1 cellular context compared by ENCODE assay signal in the genomic region with DNA sequence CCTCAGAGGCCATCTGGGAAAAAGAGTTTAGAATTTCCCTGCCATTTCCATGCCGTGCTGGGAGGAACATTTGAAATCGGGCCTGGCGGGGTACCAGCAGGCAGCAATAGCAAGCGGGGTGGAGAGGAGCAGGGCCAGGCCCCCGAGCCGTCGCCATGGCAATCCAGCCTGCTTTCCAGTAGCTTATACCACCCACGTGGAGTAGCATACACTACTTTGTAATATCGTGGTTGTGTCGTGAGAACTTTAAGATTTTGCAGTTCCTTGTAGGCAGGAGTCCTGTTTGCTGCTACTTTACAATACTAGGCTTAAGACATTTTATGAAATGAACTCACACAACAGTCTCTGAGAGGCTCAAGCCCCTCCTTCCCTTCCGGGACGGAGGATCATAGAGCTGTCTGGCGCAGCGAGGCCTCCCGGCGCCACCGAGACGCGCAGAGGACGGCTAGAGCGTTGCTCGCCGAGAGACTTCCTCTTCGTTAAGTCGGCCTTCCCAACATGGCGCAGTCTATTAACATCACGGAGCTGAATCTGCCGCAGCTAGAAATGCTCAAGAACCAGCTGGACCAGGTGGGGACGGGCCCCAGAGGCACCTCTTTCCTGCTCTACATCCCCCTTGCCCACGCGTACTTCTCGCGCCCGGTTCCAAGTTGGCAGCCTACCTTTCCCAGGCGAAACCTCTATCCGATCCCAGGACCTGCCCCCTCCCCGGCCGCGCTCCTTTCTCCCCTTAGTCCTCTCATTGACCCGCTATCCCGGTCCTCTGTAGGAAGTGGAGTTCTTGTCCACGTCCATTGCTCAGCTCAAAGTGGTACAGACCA.
TF ChIP-seq lines count a peak whose summit lies in the region.

A gene (plus strand): TSS at position 473 of the 821 bp plus-strand sequence. CDS start 26 bp downstream, at position 499.

TF ChIP-seq in HepG2, 621 proteins besides CTCF, POLR2A, EP300 and RAD21 (continued from another document and continues in another):
- TF ChIP-seq SSRP1 (CRISPR knock-in tag; IDR thresholded peaks at IDR 0.05) = no peak
- TF ChIP-seq ISL2 (CRISPR knock-in tag; IDR thresholded peaks at IDR 0.05) = peak; percentile 59; the same call in 1 of the 2 replicates
- TF ChIP-seq HOXA5 (CRISPR knock-in tag; IDR thresholded peaks at IDR 0.05) = no peak; the same call in 1 of the 2 replicates
- TF ChIP-seq SCMH1 (CRISPR knock-in tag; IDR thresholded peaks at IDR 0.05; ENCODE audit: borderline replicate concordance) = no peak
- 0 out of 2 replicates have a peak, but pooled peaks have one; percentile 63 for TF ChIP-seq ZIK1 (CRISPR knock-in tag; IDR thresholded peaks at IDR 0.05; ENCODE audit: borderline replicate concordance, low read depth)
- TF ChIP-seq ZNF121 (CRISPR knock-in tag; IDR thresholded peaks at IDR 0.05) = no peak
- TF ChIP-seq CBX5 (CRISPR knock-in tag; IDR thresholded peaks at IDR 0.05; ENCODE audit: borderline replicate concordance) = peak; percentile 41; the same call in 1 of the 2 replicates
- no peak for TF ChIP-seq HNRNPK (IDR thresholded peaks at IDR 0.05; ENCODE audit: low read depth, low read length, poor library complexity, severe bottlenecking)
- TF ChIP-seq, protein P1, sequence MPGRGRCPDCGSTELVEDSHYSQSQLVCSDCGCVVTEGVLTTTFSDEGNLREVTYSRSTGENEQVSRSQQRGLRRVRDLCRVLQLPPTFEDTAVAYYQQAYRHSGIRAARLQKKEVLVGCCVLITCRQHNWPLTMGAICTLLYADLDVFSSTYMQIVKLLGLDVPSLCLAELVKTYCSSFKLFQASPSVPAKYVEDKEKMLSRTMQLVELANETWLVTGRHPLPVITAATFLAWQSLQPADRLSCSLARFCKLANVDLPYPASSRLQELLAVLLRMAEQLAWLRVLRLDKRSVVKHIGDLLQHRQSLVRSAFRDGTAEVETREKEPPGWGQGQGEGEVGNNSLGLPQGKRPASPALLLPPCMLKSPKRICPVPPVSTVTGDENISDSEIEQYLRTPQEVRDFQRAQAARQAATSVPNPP (CRISPR knock-in tag; IDR thresholded peaks at IDR 0.05) = no peak
- no peak for TF ChIP-seq SNRNP70 (IDR thresholded peaks at IDR 0.05; ENCODE audit: low read depth, low read length)
- TF ChIP-seq ARNT2 (CRISPR knock-in tag; IDR thresholded peaks at IDR 0.05; ENCODE audit: low read depth) = peak; percentile 48
- no peak; the same call in 1 of the 2 replicates for TF ChIP-seq ZNF563 (CRISPR knock-in tag; IDR thresholded peaks at IDR 0.05)
- TF ChIP-seq ELF1 (CRISPR knock-in tag; IDR thresholded peaks at IDR 0.05) = peak; percentile 95
- no peak for TF ChIP-seq ELF4 (CRISPR knock-in tag; IDR thresholded peaks at IDR 0.05; ENCODE audit: borderline replicate concordance)
- TF ChIP-seq, protein P2, sequence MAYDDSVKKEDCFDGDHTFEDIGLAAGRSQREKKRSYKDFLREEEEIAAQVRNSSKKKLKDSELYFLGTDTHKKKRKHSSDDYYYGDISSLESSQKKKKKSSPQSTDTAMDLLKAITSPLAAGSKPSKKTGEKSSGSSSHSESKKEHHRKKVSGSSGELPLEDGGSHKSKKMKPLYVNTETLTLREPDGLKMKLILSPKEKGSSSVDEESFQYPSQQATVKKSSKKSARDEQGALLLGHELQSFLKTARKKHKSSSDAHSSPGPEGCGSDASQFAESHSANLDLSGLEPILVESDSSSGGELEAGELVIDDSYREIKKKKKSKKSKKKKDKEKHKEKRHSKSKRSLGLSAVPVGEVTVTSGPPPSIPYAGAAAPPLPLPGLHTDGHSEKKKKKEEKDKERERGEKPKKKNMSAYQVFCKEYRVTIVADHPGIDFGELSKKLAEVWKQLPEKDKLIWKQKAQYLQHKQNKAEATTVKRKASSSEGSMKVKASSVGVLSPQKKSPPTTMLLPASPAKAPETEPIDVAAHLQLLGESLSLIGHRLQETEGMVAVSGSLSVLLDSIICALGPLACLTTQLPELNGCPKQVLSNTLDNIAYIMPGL (CRISPR knock-in tag; IDR thresholded peaks at IDR 0.05; ENCODE audit: borderline replicate concordance in 1 of 2, low read depth in 1 of 2) = peak; percentile 55 to 93
- TF ChIP-seq, protein P3, sequence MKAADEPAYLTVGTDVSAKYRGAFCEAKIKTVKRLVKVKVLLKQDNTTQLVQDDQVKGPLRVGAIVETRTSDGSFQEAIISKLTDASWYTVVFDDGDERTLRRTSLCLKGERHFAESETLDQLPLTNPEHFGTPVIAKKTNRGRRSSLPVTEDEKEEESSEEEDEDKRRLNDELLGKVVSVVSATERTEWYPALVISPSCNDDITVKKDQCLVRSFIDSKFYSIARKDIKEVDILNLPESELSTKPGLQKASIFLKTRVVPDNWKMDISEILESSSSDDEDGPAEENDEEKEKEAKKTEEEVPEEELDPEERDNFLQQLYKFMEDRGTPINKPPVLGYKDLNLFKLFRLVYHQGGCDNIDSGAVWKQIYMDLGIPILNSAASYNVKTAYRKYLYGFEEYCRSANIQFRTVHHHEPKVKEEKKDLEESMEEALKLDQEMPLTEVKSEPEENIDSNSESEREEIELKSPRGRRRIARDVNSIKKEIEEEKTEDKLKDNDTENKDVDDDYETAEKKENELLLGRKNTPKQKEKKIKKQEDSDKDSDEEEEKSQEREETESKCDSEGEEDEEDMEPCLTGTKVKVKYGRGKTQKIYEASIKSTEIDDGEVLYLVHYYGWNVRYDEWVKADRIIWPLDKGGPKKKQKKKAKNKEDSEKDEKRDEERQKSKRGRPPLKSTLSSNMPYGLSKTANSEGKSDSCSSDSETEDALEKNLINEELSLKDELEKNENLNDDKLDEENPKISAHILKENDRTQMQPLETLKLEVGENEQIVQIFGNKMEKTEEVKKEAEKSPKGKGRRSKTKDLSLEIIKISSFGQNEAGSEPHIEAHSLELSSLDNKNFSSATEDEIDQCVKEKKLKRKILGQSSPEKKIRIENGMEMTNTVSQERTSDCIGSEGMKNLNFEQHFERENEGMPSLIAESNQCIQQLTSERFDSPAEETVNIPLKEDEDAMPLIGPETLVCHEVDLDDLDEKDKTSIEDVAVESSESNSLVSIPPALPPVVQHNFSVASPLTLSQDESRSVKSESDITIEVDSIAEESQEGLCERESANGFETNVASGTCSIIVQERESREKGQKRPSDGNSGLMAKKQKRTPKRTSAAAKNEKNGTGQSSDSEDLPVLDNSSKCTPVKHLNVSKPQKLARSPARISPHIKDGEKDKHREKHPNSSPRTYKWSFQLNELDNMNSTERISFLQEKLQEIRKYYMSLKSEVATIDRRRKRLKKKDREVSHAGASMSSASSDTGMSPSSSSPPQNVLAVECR (CRISPR knock-in tag; IDR thresholded peaks at IDR 0.05; ENCODE audit: borderline replicate concordance) = peak; percentile 95
- no peak for TF ChIP-seq ZNF354B (CRISPR knock-in tag; IDR thresholded peaks at IDR 0.05)
- TF ChIP-seq GATAD1 (CRISPR knock-in tag; IDR thresholded peaks at IDR 0.05) = peak; percentile 96
- TF ChIP-seq CBX2 (IDR thresholded peaks at IDR 0.05; ENCODE audit: low read depth, low read length) = no peak
- TF ChIP-seq CBX2 (CRISPR knock-in tag; IDR thresholded peaks at IDR 0.05; ENCODE audit: low read depth) = no peak
- no peak for TF ChIP-seq NR2F6 (IDR thresholded peaks at IDR 0.05)
- TF ChIP-seq NR2F6 (CRISPR knock-in tag; IDR thresholded peaks at IDR 0.05) = peak; percentile 35; the same call in 1 of the 2 replicates
- TF ChIP-seq ZNF234 (CRISPR knock-in tag; conservative IDR thresholded peaks at IDR 0.05) = no peak
- TF ChIP-seq ZNF607 (CRISPR knock-in tag; IDR thresholded peaks at IDR 0.05; ENCODE audit: borderline replicate concordance) = peak; percentile 49; the same call in 1 of the 2 replicates
- peak; percentile 40; the same call in 1 of the 2 replicates for TF ChIP-seq TMF1 (CRISPR knock-in tag; IDR thresholded peaks at IDR 0.05; ENCODE audit: low read depth)
- TF ChIP-seq KDM3A (CRISPR knock-in tag; IDR thresholded peaks at IDR 0.05; ENCODE audit: low read depth) = 0 out of 2 replicates have a peak, but pooled peaks have one; percentile 56
- TF ChIP-seq, protein P4, sequence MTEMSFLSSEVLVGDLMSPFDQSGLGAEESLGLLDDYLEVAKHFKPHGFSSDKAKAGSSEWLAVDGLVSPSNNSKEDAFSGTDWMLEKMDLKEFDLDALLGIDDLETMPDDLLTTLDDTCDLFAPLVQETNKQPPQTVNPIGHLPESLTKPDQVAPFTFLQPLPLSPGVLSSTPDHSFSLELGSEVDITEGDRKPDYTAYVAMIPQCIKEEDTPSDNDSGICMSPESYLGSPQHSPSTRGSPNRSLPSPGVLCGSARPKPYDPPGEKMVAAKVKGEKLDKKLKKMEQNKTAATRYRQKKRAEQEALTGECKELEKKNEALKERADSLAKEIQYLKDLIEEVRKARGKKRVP (CRISPR knock-in tag; IDR thresholded peaks at IDR 0.05) = no peak
- peak; percentile 78; the same call in 1 of the 2 replicates for TF ChIP-seq NFKB2 (CRISPR knock-in tag; IDR thresholded peaks at IDR 0.05; ENCODE audit: borderline replicate concordance)
- TF ChIP-seq ARNTL (CRISPR knock-in tag; IDR thresholded peaks at IDR 0.05) = no peak
- no peak for TF ChIP-seq FOXP1 (IDR thresholded peaks at IDR 0.05)
- TF ChIP-seq FOXP1 (CRISPR knock-in tag; IDR thresholded peaks at IDR 0.05) = peak; percentile 16; the same call in 1 of the 2 replicates
- peak; percentile 37 for TF ChIP-seq MAF1 (CRISPR knock-in tag; IDR thresholded peaks at IDR 0.05; ENCODE audit: borderline replicate concordance)
- TF ChIP-seq HDAC1 (CRISPR knock-in tag; IDR thresholded peaks at IDR 0.05) = peak; percentile 91
- TF ChIP-seq PHF5A (CRISPR knock-in tag; IDR thresholded peaks at IDR 0.05; ENCODE audit: low read depth, unreplicated experiment) = peak; percentile 37
- TF ChIP-seq HDAC2 (CRISPR knock-in tag; IDR thresholded peaks at IDR 0.05) = peak; percentile 76
- no peak for TF ChIP-seq NBN (conservative IDR thresholded peaks at IDR 0.05)
- peak; percentile 93 for TF ChIP-seq YEATS2 (CRISPR knock-in tag; IDR thresholded peaks at IDR 0.05; ENCODE audit: borderline replicate concordance)
- peak; percentile 64; the same call in 1 of the 2 replicates for TF ChIP-seq SIN3B (IDR thresholded peaks at IDR 0.05; ENCODE audit: low read length)
- TF ChIP-seq NKX3-1 (CRISPR knock-in tag; IDR thresholded peaks at IDR 0.05) = peak; percentile 28; the same call in 1 of the 2 replicates
- no peak for TF ChIP-seq ZNF776 (CRISPR knock-in tag; IDR thresholded peaks at IDR 0.05)
- no peak for TF ChIP-seq PCBP2 (optimal IDR thresholded peaks at IDR 0.05; ENCODE audit: low read depth, low read length, poor library complexity, severe bottlenecking)
- TF ChIP-seq AGO1 (IDR thresholded peaks at IDR 0.05; ENCODE audit: low read depth, low read length, poor library complexity, severe bottlenecking) = no peak
- TF ChIP-seq YEATS4 (CRISPR knock-in tag; IDR thresholded peaks at IDR 0.05; ENCODE audit: borderline replicate concordance) = peak; percentile 94
- peak; percentile 96 for TF ChIP-seq RBAK (CRISPR knock-in tag; IDR thresholded peaks at IDR 0.05)
- peak; percentile 60 for TF ChIP-seq HNRNPLL (IDR thresholded peaks at IDR 0.05; ENCODE audit: low read depth, low read length, poor library complexity, severe bottlenecking)
- TF ChIP-seq, protein P5, sequence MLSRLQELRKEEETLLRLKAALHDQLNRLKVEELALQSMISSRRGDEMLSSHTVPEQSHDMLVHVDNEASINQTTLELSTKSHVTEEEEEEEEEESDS (CRISPR knock-in tag; IDR thresholded peaks at IDR 0.05; ENCODE audit: borderline replicate concordance) = no peak; the same call in 1 of the 2 replicates
- TF ChIP-seq SIX4 (CRISPR knock-in tag; IDR thresholded peaks at IDR 0.05) = peak; percentile 29; the same call in 1 of the 2 replicates
- peak; percentile 35; the same call in 1 of the 2 replicates for TF ChIP-seq BRCA1 (CRISPR knock-in tag; IDR thresholded peaks at IDR 0.05)
- peak; percentile 88 for TF ChIP-seq HOXA3 (CRISPR knock-in tag; IDR thresholded peaks at IDR 0.05)
- TF ChIP-seq ZNF790 (CRISPR knock-in tag; IDR thresholded peaks at IDR 0.05; ENCODE audit: borderline replicate concordance) = peak; percentile 62; the same call in 1 of the 2 replicates
- TF ChIP-seq, protein P6, sequence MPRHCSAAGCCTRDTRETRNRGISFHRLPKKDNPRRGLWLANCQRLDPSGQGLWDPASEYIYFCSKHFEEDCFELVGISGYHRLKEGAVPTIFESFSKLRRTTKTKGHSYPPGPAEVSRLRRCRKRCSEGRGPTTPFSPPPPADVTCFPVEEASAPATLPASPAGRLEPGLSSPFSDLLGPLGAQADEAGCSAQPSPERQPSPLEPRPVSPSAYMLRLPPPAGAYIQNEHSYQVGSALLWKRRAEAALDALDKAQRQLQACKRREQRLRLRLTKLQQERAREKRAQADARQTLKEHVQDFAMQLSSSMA (CRISPR knock-in tag; IDR thresholded peaks at IDR 0.05) = peak; percentile 90; the same call in 1 of the 2 replicates
- TF ChIP-seq ZNF430 (CRISPR knock-in tag; IDR thresholded peaks at IDR 0.05) = peak; percentile 58; the same call in 1 of the 2 replicates
- TF ChIP-seq MYC (CRISPR knock-in tag; IDR thresholded peaks at IDR 0.05; ENCODE audit: borderline replicate concordance) = peak; percentile 72; the same call in 1 of the 2 replicates
- TF ChIP-seq, protein P7, sequence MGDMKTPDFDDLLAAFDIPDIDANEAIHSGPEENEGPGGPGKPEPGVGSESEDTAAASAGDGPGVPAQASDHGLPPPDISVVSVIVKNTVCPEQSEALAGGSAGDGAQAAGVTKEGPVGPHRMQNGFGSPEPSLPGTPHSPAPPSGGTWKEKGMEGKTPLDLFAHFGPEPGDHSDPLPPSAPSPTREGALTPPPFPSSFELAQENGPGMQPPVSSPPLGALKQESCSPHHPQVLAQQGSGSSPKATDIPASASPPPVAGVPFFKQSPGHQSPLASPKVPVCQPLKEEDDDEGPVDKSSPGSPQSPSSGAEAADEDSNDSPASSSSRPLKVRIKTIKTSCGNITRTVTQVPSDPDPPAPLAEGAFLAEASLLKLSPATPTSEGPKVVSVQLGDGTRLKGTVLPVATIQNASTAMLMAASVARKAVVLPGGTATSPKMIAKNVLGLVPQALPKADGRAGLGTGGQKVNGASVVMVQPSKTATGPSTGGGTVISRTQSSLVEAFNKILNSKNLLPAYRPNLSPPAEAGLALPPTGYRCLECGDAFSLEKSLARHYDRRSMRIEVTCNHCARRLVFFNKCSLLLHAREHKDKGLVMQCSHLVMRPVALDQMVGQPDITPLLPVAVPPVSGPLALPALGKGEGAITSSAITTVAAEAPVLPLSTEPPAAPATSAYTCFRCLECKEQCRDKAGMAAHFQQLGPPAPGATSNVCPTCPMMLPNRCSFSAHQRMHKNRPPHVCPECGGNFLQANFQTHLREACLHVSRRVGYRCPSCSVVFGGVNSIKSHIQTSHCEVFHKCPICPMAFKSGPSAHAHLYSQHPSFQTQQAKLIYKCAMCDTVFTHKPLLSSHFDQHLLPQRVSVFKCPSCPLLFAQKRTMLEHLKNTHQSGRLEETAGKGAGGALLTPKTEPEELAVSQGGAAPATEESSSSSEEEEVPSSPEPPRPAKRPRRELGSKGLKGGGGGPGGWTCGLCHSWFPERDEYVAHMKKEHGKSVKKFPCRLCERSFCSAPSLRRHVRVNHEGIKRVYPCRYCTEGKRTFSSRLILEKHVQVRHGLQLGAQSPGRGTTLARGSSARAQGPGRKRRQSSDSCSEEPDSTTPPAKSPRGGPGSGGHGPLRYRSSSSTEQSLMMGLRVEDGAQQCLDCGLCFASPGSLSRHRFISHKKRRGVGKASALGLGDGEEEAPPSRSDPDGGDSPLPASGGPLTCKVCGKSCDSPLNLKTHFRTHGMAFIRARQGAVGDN (CRISPR knock-in tag; IDR thresholded peaks at IDR 0.05) = peak; percentile 79
- peak; percentile 91 for TF ChIP-seq KLF6 (CRISPR knock-in tag; IDR thresholded peaks at IDR 0.05)
- TF ChIP-seq SOX5 (CRISPR knock-in tag; IDR thresholded peaks at IDR 0.05; ENCODE audit: borderline replicate concordance) = peak; percentile 41
